20 cellular contexts compared by ENCODE assay signal in genomic region chr10:67836972-67837371, GRCh38. TPM values are rescaled to one million over a fixed set of nuclear protein-coding genes. Genes with fewer than 3 reads are reported as not detected.
DNase-seq lines count a peak whose midpoint lies in the region; ATAC-seq, FAIRE-seq and TF ChIP-seq lines count a peak whose summit lies in the region.
"Had no signal": no experiment of that assay in that cellular context is flagged by ENCODE, and none has a peak within 500 bp of the region (broad histone marks: within the 10 kb centered on the region; RNA-seq: fewer than 3 reads in every experiment).

No MANE protein-coding gene starts in this region.

- no peak overlapping the region for H3K27ac ChIP-seq in left ventricle myocardium inferior (replicated peaks)
- no peak overlapping the region for H3K27ac ChIP-seq in right cardiac atrium (ENCODE audit: low read length)
- H3K27ac ChIP-seq in K562 (ENCODE audit: extremely low read depth, low read depth, low read length) = peak overlapping the region; percentile 54; the same call in 2 of the 3 replicates
- H3K27ac ChIP-seq: RWPE1, upper lobe of right lung had no signal

- CTCF ChIA-PET in K562 (lab: Yijun Ruan, JAX; ENCODE audit: low intra/inter-chr PET ratio) = no interaction called here
- CTCF ChIA-PET in activated CD8-positive, alpha-beta memory T cell treated with anti-CD3 and anti-CD28 coated beads, Interleukin-2, amount 10 ng/mL, durations not matched to agents 7 days and 5 days (lab: Charles Lee) = interaction anchor here (1.2 to 2.6 kb wide), 4 partner anchors 13 to 48 kb away, joined by 3 to 9 read pairs (median 6); no protein-coding TSS in a partner anchor

- TF ChIP-seq POLR2A in K562 (conservative IDR thresholded peaks at IDR 0.05) = no peak

- BruUV-seq in K562 (replicated peaks; lab: Mats Ljungman, UMichigan) = no TSS peak

- DNase-seq in left ventricle myocardium inferior = no peak
- no peak for DNase-seq in right cardiac atrium
- DNase-seq in K562 (ENCODE audit: extremely low read depth in 1 of 4, low spot score in 3 of 4) = no peak
- no peak for DNase-seq in mesothelial cell of epicardium (ENCODE audit: low spot score in 2 of 2, unreplicated experiment in 2 of 2)
- no peak for DNase-seq in NCI-H510A (lab: John Stamatoyannopoulos, UW)
- DNase-seq in anterior cingulate cortex (lab: John Stamatoyannopoulos, UW) = no peak
- DNase-seq in cerebellum (ENCODE audit: low spot score) = no peak
- DNase-seq in activated CD8-positive, alpha-beta memory T cell treated with anti-CD3 and anti-CD28 coated beads, Interleukin-2, amount 10 ng/mL, durations not matched to agents 7 days and 5 days = no peak
- DNase-seq: activated CD8-positive, alpha-beta memory T cell treated with anti-CD3 and anti-CD28 coated beads for 24 hours; CD8-positive, alpha-beta T cell; endodermal cell; GOT3; kidney glomerular epithelial cell; NCI-H226; NK-92 treated with Interleukin-12 subunit alpha and Interleukin-12 subunit beta, amount 100 ng/mL, for 24 hours; stomach; upper lobe of right lung had no signal

- H4K20me1 ChIP-seq in K562 (replicated peaks; ENCODE audit: control insufficient read depth, insufficient read depth, low read length) = no peaks in the 10 kb centered on the region

- WGBS in right cardiac atrium = 55% methylated on average over 1 of the region's 1 CpG
- 4% methylated on average over 1 of the region's 1 CpG for WGBS in K562 (ENCODE audit: insufficient coverage, low coverage, missing lambda C conversion rate)

- H3K4me2 ChIP-seq in K562 (ENCODE audit: insufficient read depth, low read length) = peak overlapping the region; percentile 10; the same call in 1 of the 2 replicates

- no peak for TF ChIP-seq RAD21 in K562 (CRISPR knock-in tag; conservative IDR thresholded peaks at IDR 0.05 in 1 of 2, IDR thresholded peaks at IDR 0.05 in 1 of 2)

- H3K9ac ChIP-seq in K562 (ENCODE audit: insufficient read depth in 1 of 2, low read depth in 2 of 2, low read length in 2 of 2) = peak overlapping the region in 1 of 2 experiments; percentile 81; a peak in 2 of 4 replicates

- H3K36me3 ChIP-seq in left ventricle myocardium inferior = no peaks in the 10 kb centered on the region
- H3K36me3 ChIP-seq in K562 (ENCODE audit: control insufficient read depth, insufficient read depth, low read length) = no peaks in the 10 kb centered on the region
- H3K36me3 ChIP-seq: stomach, upper lobe of right lung had no signal

- intact Hi-C loops in left ventricle myocardium inferior (cut with micrococcal nuclease) (no loop called here), right cardiac atrium (cut with DNase I) (no loop called here), K562 (cut with micrococcal nuclease) (loop anchor here (2.0 kb wide), 1 partner anchor 48 kb away; no protein-coding TSS in a partner anchor)

- no peaks in the 10 kb centered on the region for H3K27me3 Mint-ChIP-seq in mesothelial cell of epicardium (ENCODE audit: low read depth)
- no peaks in the 10 kb centered on the region for H3K27me3 Mint-ChIP-seq in activated CD8-positive, alpha-beta memory T cell treated with anti-CD3 and anti-CD28 coated beads, Interleukin-2, amount 10 ng/mL, durations not matched to agents 7 days and 5 days
- H3K27me3 Mint-ChIP-seq: activated naive CD8-positive, alpha-beta T cell had no signal

- peak overlapping the region; percentile 51 for H2AFZ ChIP-seq in K562 (ENCODE audit: low read depth, low read length)

- TF ChIP-seq CTCF in left ventricle myocardium inferior (IDR thresholded peaks at IDR 0.05; ENCODE audit: borderline replicate concordance) (no peak), K562 (IDR thresholded peaks at IDR 0.05 in 2 of 3, conservative IDR thresholded peaks at IDR 0.05 in 1 of 3; ENCODE audit: insufficient read depth in 2 of 3, low read depth in 1 of 3, low read length in 3 of 3) (no peak), mesothelial cell of epicardium (IDR thresholded peaks at IDR 0.05; ENCODE audit: unreplicated experiment) (no peak)

- H3K27me3 ChIP-seq in left ventricle myocardium inferior (ENCODE audit: low read depth) = no peaks in the 10 kb centered on the region
- H3K27me3 ChIP-seq in right cardiac atrium (ENCODE audit: control insufficient read depth, insufficient read depth) = no peaks in the 10 kb centered on the region
- H3K27me3 ChIP-seq in K562 (ENCODE audit: control insufficient read depth in 2 of 2, insufficient read depth in 2 of 2, low read length in 2 of 2) = no peaks in the 10 kb centered on the region
- H3K27me3 ChIP-seq: stomach, upper lobe of right lung had no signal

- H3K9me3 ChIP-seq in left ventricle myocardium inferior (replicated peaks) = peaks cover 10% of the 10 kb centered on the region
- no peaks in the 10 kb centered on the region for H3K9me3 ChIP-seq in right cardiac atrium (ENCODE audit: control insufficient read depth, low read length)
- H3K9me3 ChIP-seq in K562 (replicated peaks; ENCODE audit: control insufficient read depth, insufficient read depth, low read depth, low read length) = no peaks in the 10 kb centered on the region; the same call in 1 of the 2 replicates
- H3K9me3 ChIP-seq: upper lobe of right lung had no signal

- H3K79me2 ChIP-seq in K562 (ENCODE audit: control insufficient read depth, insufficient read depth, low read length) = peaks cover 52% of the 10 kb centered on the region

- POLR2A ChIA-PET in K562 (lab: Yijun Ruan, JAX) = interaction anchor here (0.7 to 1.9 kb wide), 4 partner anchors 8 to 55 kb away, joined by 3 to 13 read pairs (median 4); no protein-coding TSS in a partner anchor

- no peaks in the 10 kb centered on the region for H3K9me1 ChIP-seq in K562 (ENCODE audit: control insufficient read depth, insufficient read depth, low read length)

- H3K4me1 Mint-ChIP-seq in mesothelial cell of epicardium = peaks cover 14% of the 10 kb centered on the region
- H3K4me1 Mint-ChIP-seq in activated CD8-positive, alpha-beta memory T cell treated with anti-CD3 and anti-CD28 coated beads, Interleukin-2, amount 10 ng/mL, durations not matched to agents 7 days and 5 days = peaks cover 17% of the 10 kb centered on the region

- peak overlapping the region; percentile 65 for H3K4me3 ChIP-seq in left ventricle myocardium inferior
- no peak overlapping the region for H3K4me3 ChIP-seq in right cardiac atrium (ENCODE audit: low read length)
- peak overlapping the region; percentile 31 for H3K4me3 ChIP-seq in K562

- in situ Hi-C loops in K562 (cut with MboI) = no loop called here

- peaks cover 6% of the 10 kb centered on the region for H3K4me1 ChIP-seq in left ventricle myocardium inferior
- no peaks in the 10 kb centered on the region for H3K4me1 ChIP-seq in right cardiac atrium (ENCODE audit: control insufficient read depth, insufficient read depth, low read length)
- no peaks in the 10 kb centered on the region; a peak in 1 of 5 replicates for H3K4me1 ChIP-seq in K562 (replicated peaks in 1 of 2; ENCODE audit: control insufficient read depth in 2 of 2, insufficient read depth in 2 of 2, low read length in 2 of 2)
- H3K4me1 ChIP-seq: upper lobe of right lung had no signal

- H3K4me3 Mint-ChIP-seq in mesothelial cell of epicardium = peak overlapping the region; percentile 22
- no peak overlapping the region for H3K4me3 Mint-ChIP-seq in activated CD8-positive, alpha-beta memory T cell treated with anti-CD3 and anti-CD28 coated beads, Interleukin-2, amount 10 ng/mL, durations not matched to agents 7 days and 5 days
- H3K4me3 Mint-ChIP-seq: activated naive CD8-positive, alpha-beta T cell; CD8-positive, alpha-beta T cell; endodermal cell had no signal

- TF ChIP-seq EP300 in K562 (IDR thresholded peaks at IDR 0.05; ENCODE audit: low read length) = no peak

- no peak for FAIRE-seq in K562 (lab: Jason Lieb, UNC)
- FAIRE-seq: GM18507 had no signal

- ATAC-seq in right cardiac atrium (no peak), K562 (no peak)
- no peak for ATAC-seq in activated CD8-positive, alpha-beta memory T cell treated with anti-CD3 and anti-CD28 coated beads, Interleukin-2, amount 10 ng/mL, durations not matched to agents 7 days and 5 days
- ATAC-seq: CD8-positive, alpha-beta T cell; upper lobe of right lung had no signal

- no peaks in the 10 kb centered on the region for H3K36me3 Mint-ChIP-seq in mesothelial cell of epicardium
- H3K36me3 Mint-ChIP-seq in activated CD8-positive, alpha-beta memory T cell treated with anti-CD3 and anti-CD28 coated beads, Interleukin-2, amount 10 ng/mL, durations not matched to agents 7 days and 5 days = peaks cover 7% of the 10 kb centered on the region
- H3K36me3 Mint-ChIP-seq: activated naive CD8-positive, alpha-beta T cell; CD8-positive, alpha-beta T cell had no signal

- peaks cover 10% of the 10 kb centered on the region for H3K9me3 Mint-ChIP-seq in mesothelial cell of epicardium
- H3K9me3 Mint-ChIP-seq in activated CD8-positive, alpha-beta memory T cell treated with anti-CD3 and anti-CD28 coated beads, Interleukin-2, amount 10 ng/mL, durations not matched to agents 7 days and 5 days (ENCODE audit: low read depth) = no peaks in the 10 kb centered on the region

- no peak overlapping the region for H3K27ac Mint-ChIP-seq in mesothelial cell of epicardium
- H3K27ac Mint-ChIP-seq in activated CD8-positive, alpha-beta memory T cell treated with anti-CD3 and anti-CD28 coated beads, Interleukin-2, amount 10 ng/mL, durations not matched to agents 7 days and 5 days = no peak overlapping the region
- H3K27ac Mint-ChIP-seq: activated naive CD8-positive, alpha-beta T cell; CD8-positive, alpha-beta T cell; endodermal cell had no signal

RNA-seq across cellular contexts. Expression of gene DNAJC12, which starts 1.0 kb away (rescaled TPM):
- total RNA-seq in left ventricle myocardium inferior = 6.1 TPM
- 1 to 10 TPM; 3.3 to 4.2 (median 3.6) TPM for total RNA-seq in right cardiac atrium
- 5.8 TPM for polyA plus RNA-seq in right cardiac atrium
- total RNA-seq in K562 (2011; cell fraction: chromatin; rRNA removed; ENCODE audit: low replicate concordance) = 1.6 and 6.8 TPM in 2 replicates
- total RNA-seq in K562 (2011; cell fraction: nucleolus; rRNA removed) = 1.7 and 2.5 TPM in 2 replicates
- 2.4 and 4.7 TPM in 2 replicates for total RNA-seq in K562 (2011; cell fraction: nucleoplasm; rRNA removed)
- 41.6 and 46.5 TPM in 2 replicates for total RNA-seq in K562 (2014; rRNA removed)
- total RNA-seq in K562 (2014; rRNA removed; fragmentation: Illumina TruSeq; extraction: Trizol) = 68.5 and 79.7 TPM in 2 replicates
- 32.3 and 34.4 TPM in 2 replicates for total RNA-seq in K562 (2015; rRNA removed; fragmentation: Illumina TruSeq; extraction: Trizol)
- total RNA-seq in K562 (2021) = 37.0 and 42.4 TPM in 2 replicates
- 7.4 and 7.7 TPM in 2 replicates for polyA plus RNA-seq in K562 (2011; rRNA removed)
- 1.1 and 3.8 TPM in 2 replicates for polyA plus RNA-seq in K562 (2011; cell fraction: cytosol; rRNA removed)
- 0.51 and 1.2 TPM in 2 replicates for polyA plus RNA-seq in K562 (2011; cell fraction: nucleus; rRNA removed)
- polyA plus RNA-seq in K562 (2012) = 30.3 and 94.1 TPM in 2 replicates
- 88.4 and 90.9 TPM in 2 replicates for polyA plus RNA-seq in K562 (2014; fragmentation: Illumina TruSeq; extraction: Trizol)
- polyA plus RNA-seq in K562 (2014; fragmentation: Nextera tagmentation; extraction: Ambion mirVana) = 10 to 100 TPM; 92.2 to 95.9 TPM
- 54.4 and 74.3 TPM in 2 replicates for polyA plus RNA-seq in K562 (2014; rRNA removed)
- 1.9 and 3.2 TPM in 2 replicates for polyA minus RNA-seq in K562 (2011; rRNA and poly(A)+ RNA removed)
- 1.7 and 2.1 TPM in 2 replicates for polyA minus RNA-seq in K562 (2011; cell fraction: cytosol; rRNA and poly(A)+ RNA removed)
- polyA minus RNA-seq in K562 (2011; cell fraction: nucleus; rRNA and poly(A)+ RNA removed) = 0.40 and 1.1 TPM in 2 replicates
- total RNA-seq in mesothelial cell of epicardium = 8.6 to 9.3 TPM (median 9.2 TPM) in 3 replicates
- total RNA-seq in cerebellum = 12.3 TPM
- total RNA-seq in activated CD8-positive, alpha-beta memory T cell treated with anti-CD3 and anti-CD28 coated beads, Interleukin-2, amount 10 ng/mL, durations not matched to agents 7 days and 5 days = 10 to 100 TPM in 1 of 2 experiments, 1 to 10 TPM in 1; 8.8 to 40.8 TPM
- total RNA-seq: CD8-positive, alpha-beta T cell had no signal

RNA-seq across cellular contexts. Expression of gene SIRT1, which starts 47.5 kb away (rescaled TPM):
- 10.6 TPM for total RNA-seq in left ventricle myocardium inferior
- total RNA-seq in right cardiac atrium = 10 to 100 TPM; 16.0 to 18.7 (median 17.5) TPM
- 9.3 TPM for polyA plus RNA-seq in right cardiac atrium
- total RNA-seq in K562 (2011; cell fraction: chromatin; rRNA removed; ENCODE audit: low replicate concordance) = 9.5 and 26.7 TPM in 2 replicates
- total RNA-seq in K562 (2011; cell fraction: nucleolus; rRNA removed) = 5.5 and 7.5 TPM in 2 replicates
- total RNA-seq in K562 (2011; cell fraction: nucleoplasm; rRNA removed) = 10.4 and 18.1 TPM in 2 replicates
- 13.2 and 13.6 TPM in 2 replicates for total RNA-seq in K562 (2014; rRNA removed)
- total RNA-seq in K562 (2014; rRNA removed; fragmentation: Illumina TruSeq; extraction: Trizol) = 21.6 and 23.2 TPM in 2 replicates
- 18.6 and 19.9 TPM in 2 replicates for total RNA-seq in K562 (2015; rRNA removed; fragmentation: Illumina TruSeq; extraction: Trizol)
- total RNA-seq in K562 (2021) = 20.9 and 25.8 TPM in 2 replicates
- 13.5 and 17.2 TPM in 2 replicates for polyA plus RNA-seq in K562 (2011; rRNA removed)
- 2.7 and 6.2 TPM in 2 replicates for polyA plus RNA-seq in K562 (2011; cell fraction: cytosol; rRNA removed)
- polyA plus RNA-seq in K562 (2011; cell fraction: nucleus; rRNA removed) = 4.8 and 5.7 TPM in 2 replicates
- 14.0 and 15.7 TPM in 2 replicates for polyA plus RNA-seq in K562 (2012)
- 22.3 and 25.8 TPM in 2 replicates for polyA plus RNA-seq in K562 (2014; fragmentation: Illumina TruSeq; extraction: Trizol)
- 1 to 10 TPM; 7.8 to 8.8 TPM for polyA plus RNA-seq in K562 (2014; fragmentation: Nextera tagmentation; extraction: Ambion mirVana)
- polyA plus RNA-seq in K562 (2014; rRNA removed) = 18.2 and 19.1 TPM in 2 replicates
- polyA minus RNA-seq in K562 (2011; rRNA and poly(A)+ RNA removed) = 14.2 and 15.7 TPM in 2 replicates
- polyA minus RNA-seq in K562 (2011; cell fraction: cytosol; rRNA and poly(A)+ RNA removed) = 6.1 and 7.1 TPM in 2 replicates
- 3.9 and 7.0 TPM in 2 replicates for polyA minus RNA-seq in K562 (2011; cell fraction: nucleus; rRNA and poly(A)+ RNA removed)
- total RNA-seq in mesothelial cell of epicardium = 25.2 to 28.4 TPM (median 26.2 TPM) in 3 replicates
- 25.8 TPM for total RNA-seq in cerebellum
- total RNA-seq in activated CD8-positive, alpha-beta memory T cell treated with anti-CD3 and anti-CD28 coated beads, Interleukin-2, amount 10 ng/mL, durations not matched to agents 7 days and 5 days = 10 to 100 TPM; 20.7 to 23.4 TPM
